Comparison of ENCODE assay signal across 27 cellular contexts in genomic region chr20:7760261-7761048, GRCh38.
A peak's percentile ranks its signal among the peaks of the same experiment; 100 is the strongest.
DNase-seq lines count a peak whose midpoint lies in the region; ATAC-seq and TF ChIP-seq lines count a peak whose summit lies in the region.
"Had no signal": no experiment of that assay in that cellular context is flagged by ENCODE, and none has a peak within 500 bp of the region (broad histone marks: within the 10 kb centered on the region; RNA-seq: fewer than 3 reads in every experiment).

No MANE protein-coding gene starts in this region.

- DNase-seq in GM04504 (ENCODE audit: low read depth) (peak; percentile 11), NOMO-1 treated with DMSO at 0.1 percent for 48 hours (lab: John Stamatoyannopoulos, UW; ENCODE audit: unreplicated experiment) (peak; percentile 37), fibroblast of the aortic adventitia (ENCODE audit: low read depth) (peak; percentile 79), retinal pigment epithelial cell (ENCODE audit: low read depth) (peak; percentile 58), endodermal cell (no peak), right lobe of liver (no peak)
- DNase-seq: Caco-2; CD8-positive, alpha-beta T cell; EL; GDM1; Karpas-422; NCI-H1105 treated with DMSO at 0.1 percent for 48 hours; NCI-H146; NCI-H1930; NCI-H2107; NCI-H446; NCI-H524 treated with DMSO at 0.1 percent for 48 hours; NCI-H774; Right ventricle myocardium superior; RPMI8226 had no signal

- no peaks in the 10 kb centered on the region for H3K27me3 Mint-ChIP-seq in endodermal cell (ENCODE audit: insufficient read depth)
- H3K27me3 Mint-ChIP-seq: B cell had no signal

- no peaks in the 10 kb centered on the region for H3K4me1 Mint-ChIP-seq in endodermal cell

- H3K36me3 ChIP-seq in endodermal cell (ENCODE audit: control insufficient read depth, insufficient read depth, low read length) (no peaks in the 10 kb centered on the region), right lobe of liver (no peaks in the 10 kb centered on the region)
- H3K36me3 ChIP-seq: SJSA1 had no signal

- H3K4me1 ChIP-seq in endodermal cell (ENCODE audit: control insufficient read depth, insufficient read depth, low read length) (no peaks in the 10 kb centered on the region), right lobe of liver (no peaks in the 10 kb centered on the region)
- H3K4me1 ChIP-seq: A549, Caco-2 had no signal

- H3K27me3 ChIP-seq in endodermal cell (ENCODE audit: control insufficient read depth, insufficient read depth, low read length, poor library complexity, severe bottlenecking): no peaks in the 10 kb centered on the region
- no peaks in the 10 kb centered on the region for H3K27me3 ChIP-seq in right lobe of liver
- H3K27me3 ChIP-seq: SJSA1 had no signal

- H3K4me3 ChIP-seq in fibroblast of the aortic adventitia (ENCODE audit: low read depth, low read length): no peak overlapping the region
- no peak overlapping the region for H3K4me3 ChIP-seq in retinal pigment epithelial cell (ENCODE audit: low read length)
- H3K4me3 ChIP-seq in endodermal cell (ENCODE audit: low read length): no peak overlapping the region
- H3K4me3 ChIP-seq in right lobe of liver: no peak overlapping the region
- H3K4me3 ChIP-seq: A549, SJSA1 had no signal

- ATAC-seq in GM19467 (IDR thresholded peaks at IDR 0.05; ENCODE audit: unreplicated experiment): no peak
- no peak for ATAC-seq in right lobe of liver
- no peak for ATAC-seq in GM18505 (IDR thresholded peaks at IDR 0.05; ENCODE audit: unreplicated experiment)
- ATAC-seq: A549; CD8-positive, alpha-beta T cell; HCT116 had no signal

- no peak for TF ChIP-seq CTCF in fibroblast of the aortic adventitia (IDR thresholded peaks at IDR 0.05; ENCODE audit: insufficient read depth, low read length)
- TF ChIP-seq CTCF in retinal pigment epithelial cell (conservative IDR thresholded peaks at IDR 0.05; ENCODE audit: low read depth, low read length): no peak
- no peak for TF ChIP-seq CTCF in endodermal cell (conservative IDR thresholded peaks at IDR 0.05)
- TF ChIP-seq CTCF in right lobe of liver (IDR thresholded peaks at IDR 0.05): no peak

- H3K27ac Mint-ChIP-seq in endodermal cell: no peak overlapping the region
- H3K27ac Mint-ChIP-seq: B cell; CD8-positive, alpha-beta T cell had no signal

- H3K36me3 Mint-ChIP-seq in endodermal cell (ENCODE audit: low read depth): no peaks in the 10 kb centered on the region
- H3K36me3 Mint-ChIP-seq: CD8-positive, alpha-beta T cell had no signal

- no peaks in the 10 kb centered on the region for H3K9me3 Mint-ChIP-seq in endodermal cell

- TF ChIP-seq POLR2A in right lobe of liver (IDR thresholded peaks at IDR 0.05) (no peak), GM18505 (IDR thresholded peaks at IDR 0.05; ENCODE audit: borderline replicate concordance, extremely low read depth, insufficient read depth, insufficient read length) (no peak)

- H3K4me3 Mint-ChIP-seq in endodermal cell: no peak overlapping the region
- H3K4me3 Mint-ChIP-seq: B cell; CD8-positive, alpha-beta T cell had no signal

- intact Hi-C loops in right lobe of liver (cut with DNase I): no loop called here

- H3K9me3 ChIP-seq in endodermal cell (ENCODE audit: control insufficient read depth, low read length) (no peaks in the 10 kb centered on the region), right lobe of liver (no peaks in the 10 kb centered on the region)
- H3K9me3 ChIP-seq: A549, Caco-2, SJSA1 had no signal

- no peak overlapping the region for H3K9ac ChIP-seq in endodermal cell (ENCODE audit: extremely low read depth, low read length, poor library complexity, severe bottlenecking)

- H3K27ac ChIP-seq in endodermal cell (ENCODE audit: low read depth, low read length): no peak overlapping the region
- no peak overlapping the region for H3K27ac ChIP-seq in right lobe of liver
- H3K27ac ChIP-seq: A549, C4-2B had no signal

- 75% methylated on average over 1 of the region's 1 CpG; no CpG with 5 or more reads in 1 of the 2 experiments for WGBS in endodermal cell (ENCODE audit: insufficient coverage in 1 of 2, insufficient read length in 1 of 2), 2 experiments
- 67% methylated on average over 1 of the region's 1 CpG for WGBS in right lobe of liver (ENCODE audit: insufficient coverage, low coverage, low lambda C conversion rate, missing lambda C conversion rate)

Comparison
In these comparisons a context has a peak if more than half of its experiments do, and no peak if none do; other contexts are left out.
1. DNase-seq: peak in GM04504 (single experiment), NOMO-1 treated with DMSO at 0.1 percent for 48 hours (single experiment), fibroblast of the aortic adventitia (single experiment) and retinal pigment epithelial cell (single experiment); none in endodermal cell (single experiment) and right lobe of liver (0 of 3).